Comparison of ENCODE assay signal across 14 cellular contexts in the genomic region with DNA sequence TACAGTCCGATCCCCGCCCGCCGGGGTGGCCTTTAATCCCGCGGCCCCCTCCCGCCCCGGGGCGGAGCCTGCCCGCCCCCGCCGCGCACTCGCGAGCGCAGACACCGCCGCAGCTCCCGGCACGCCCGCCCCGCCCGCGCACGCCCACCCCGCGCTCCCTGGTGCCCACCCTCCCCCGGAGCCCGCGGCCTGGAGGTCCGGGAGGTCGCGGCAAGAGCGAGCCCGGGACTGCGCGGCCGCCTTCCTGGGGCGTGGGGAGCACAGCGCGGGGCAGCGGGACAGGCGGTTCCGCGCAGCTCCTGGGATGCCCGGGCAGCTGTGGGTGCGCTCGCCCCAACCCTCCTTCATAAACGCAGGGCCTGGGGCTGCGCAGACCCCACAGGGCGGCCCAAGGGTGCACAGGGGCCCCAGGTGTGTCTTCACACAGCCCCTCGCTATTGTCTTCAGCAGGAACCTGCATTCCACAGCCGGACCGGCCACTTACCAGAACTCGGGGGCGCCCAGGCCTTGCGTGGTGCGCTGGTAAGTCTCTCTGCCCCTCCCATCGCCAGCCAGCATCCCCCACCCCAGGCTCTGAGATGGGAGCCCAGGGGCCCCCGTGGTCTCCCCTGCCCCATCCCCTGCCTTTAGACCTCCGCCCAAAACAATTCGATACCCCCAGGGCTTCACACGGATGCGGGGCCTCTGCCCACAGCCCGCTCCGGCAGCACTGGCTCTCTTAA. TPM values are rescaled to one million over a fixed set of nuclear protein-coding genes. Genes with fewer than 3 reads are reported as not detected.
DNase-seq lines count a peak whose midpoint lies in the region; ATAC-seq and TF ChIP-seq lines count a peak whose summit lies in the region.
"Had no signal": no experiment of that assay in that cellular context is flagged by ENCODE, and none has a peak within 500 bp of the region (broad histone marks: within the 10 kb centered on the region; RNA-seq: fewer than 3 reads in every experiment).

TSS of gene SLC9A3 (minus strand) at position 8 of the 722 bp plus-strand sequence.

- no peaks in the 10 kb centered on the region for H3K9me3 Mint-ChIP-seq in T-helper 1 cell treated with Interleukin-12 subunit alpha and Interleukin-12 subunit beta and Interleukin-4 antibody, amounts not matched to agents 30 μg/mL and 1 μg/mL, for 36 hours
- H3K9me3 Mint-ChIP-seq in activated B cell treated with CpG ODN at 0.5 μM for 24 hours: no peaks in the 10 kb centered on the region

- H3K27ac Mint-ChIP-seq in T-helper 1 cell treated with Interleukin-12 subunit alpha and Interleukin-12 subunit beta and Interleukin-4 antibody, amounts not matched to agents 30 μg/mL and 1 μg/mL, for 36 hours: no peak within 1 kb of the TSS
- no peak within 1 kb of the TSS for H3K27ac Mint-ChIP-seq in activated B cell treated with CpG ODN at 0.5 μM for 24 hours

- H3K27ac ChIP-seq in sigmoid colon (no peak within 1 kb of the TSS), caudate nucleus (ENCODE audit: low read depth, low read length) (no peak within 1 kb of the TSS)
- H3K27ac ChIP-seq: SK-N-MC had no signal

- ATAC-seq in activated B cell treated with CpG ODN at 0.5 μM for 24 hours (ENCODE audit: low read depth) (no peak), GM18511 (IDR thresholded peaks at IDR 0.05; ENCODE audit: unreplicated experiment) (no peak)

- peaks cover 0 to 37% (median 19%) of the 10 kb centered on the region in 4 donors for H3K4me1 ChIP-seq in sigmoid colon

- H3K4me3 ChIP-seq in iPS-18c (ENCODE audit: insufficient read depth, low read depth, low read length) (peak within 1 kb of the TSS; percentile 36; the same call in 1 of the 2 replicates), sigmoid colon (peak within 1 kb of the TSS in 3 of 4 donors; percentile 16 to 25 (median 24))
- H3K4me3 ChIP-seq: SK-N-MC had no signal

- H3K36me3 Mint-ChIP-seq in T-helper 1 cell treated with Interleukin-12 subunit alpha and Interleukin-12 subunit beta and Interleukin-4 antibody, amounts not matched to agents 30 μg/mL and 1 μg/mL, for 36 hours (ENCODE audit: low read depth): no peaks in the 10 kb centered on the region
- H3K36me3 Mint-ChIP-seq in activated B cell treated with CpG ODN at 0.5 μM for 24 hours (ENCODE audit: low read depth): no peaks in the 10 kb centered on the region

- H3K27me3 ChIP-seq in sigmoid colon: peaks cover 35 to 99% (median 87%) of the 10 kb centered on the region in 3 donors

- CTCF ChIA-PET in activated B cell treated with CpG ODN at 0.5 μM for 24 hours (lab: Charles Lee): no interaction called here

- no peak for TF ChIP-seq POLR2A in sigmoid colon (IDR thresholded peaks at IDR 0.05)

- POLR2A ChIA-PET in activated B cell treated with CpG ODN at 0.5 μM for 24 hours (lab: Charles Lee): no interaction called here

- TF ChIP-seq EP300 in sigmoid colon (IDR thresholded peaks at IDR 0.05): no peak

- DNase-seq in T-helper 1 cell: no peak
- no peak for DNase-seq in activated B cell treated with CpG ODN at 0.5 μM for 24 hours
- no peak for DNase-seq in sigmoid colon
- DNase-seq in NCI-H2081 (lab: John Stamatoyannopoulos, UW): no peak
- DNase-seq in caudate nucleus (lab: John Stamatoyannopoulos, UW): no peak
- DNase-seq: activated CD8-positive, alpha-beta memory T cell treated with anti-CD3 and anti-CD28 coated beads for 24 hours; DMS79; kidney glomerular epithelial cell; NCI-H1105; NCI-H748 treated with DMSO at 0.1 percent for 48 hours had no signal

- H3K36me3 ChIP-seq in sigmoid colon: no peaks in the 10 kb centered on the region

- peak within 1 kb of the TSS; percentile 14 for H3K4me3 Mint-ChIP-seq in T-helper 1 cell treated with Interleukin-12 subunit alpha and Interleukin-12 subunit beta and Interleukin-4 antibody, amounts not matched to agents 30 μg/mL and 1 μg/mL, for 36 hours
- peak within 1 kb of the TSS; percentile 29 for H3K4me3 Mint-ChIP-seq in activated B cell treated with CpG ODN at 0.5 μM for 24 hours

- 6 to 9% methylated on average over 66 of the region's 66 CpGs for WGBS in sigmoid colon, 2 donors

- peaks cover 64% of the 10 kb centered on the region for H3K27me3 Mint-ChIP-seq in T-helper 1 cell treated with Interleukin-12 subunit alpha and Interleukin-12 subunit beta and Interleukin-4 antibody, amounts not matched to agents 30 μg/mL and 1 μg/mL, for 36 hours (ENCODE audit: low read depth)
- peaks cover 58% of the 10 kb centered on the region for H3K27me3 Mint-ChIP-seq in activated B cell treated with CpG ODN at 0.5 μM for 24 hours

- H3K4me1 Mint-ChIP-seq in T-helper 1 cell treated with Interleukin-12 subunit alpha and Interleukin-12 subunit beta and Interleukin-4 antibody, amounts not matched to agents 30 μg/mL and 1 μg/mL, for 36 hours (ENCODE audit: low read depth): peaks cover 20% of the 10 kb centered on the region
- peaks cover 41% of the 10 kb centered on the region for H3K4me1 Mint-ChIP-seq in activated B cell treated with CpG ODN at 0.5 μM for 24 hours

- H3K9me3 ChIP-seq in iPS-18c (ENCODE audit: control insufficient read depth, insufficient read depth, low read length) (no peaks in the 10 kb centered on the region), sigmoid colon (no peaks in the 10 kb centered on the region)

- TF ChIP-seq CTCF in activated B cell treated with CpG ODN at 0.5 μM for 24 hours (IDR thresholded peaks at IDR 0.05) (no peak), sigmoid colon (IDR thresholded peaks at IDR 0.05) (no peak)

- intact Hi-C loops in activated B cell treated with CpG ODN at 0.5 μM for 24 hours (cut with micrococcal nuclease) (no loop called here), sigmoid colon (cut with DNase I) (no loop called here)

RNA-seq across cellular contexts. Expression of gene SLC9A3, which starts in this region (rescaled TPM):
- total RNA-seq in activated B cell treated with CpG ODN at 0.5 μM for 24 hours: 0.20 and 0.42 TPM in 2 replicates
- 1 to 10 TPM in 3 of 4 donors, under 1 TPM in 1; 0.83 to 2.5 (median 2.4) TPM for total RNA-seq in sigmoid colon
- 10 to 100 TPM; 12.0 to 51.3 (median 19.9) TPM for polyA plus RNA-seq in sigmoid colon
